ENCODE assay signal across 2 cellular contexts in the genomic region with DNA sequence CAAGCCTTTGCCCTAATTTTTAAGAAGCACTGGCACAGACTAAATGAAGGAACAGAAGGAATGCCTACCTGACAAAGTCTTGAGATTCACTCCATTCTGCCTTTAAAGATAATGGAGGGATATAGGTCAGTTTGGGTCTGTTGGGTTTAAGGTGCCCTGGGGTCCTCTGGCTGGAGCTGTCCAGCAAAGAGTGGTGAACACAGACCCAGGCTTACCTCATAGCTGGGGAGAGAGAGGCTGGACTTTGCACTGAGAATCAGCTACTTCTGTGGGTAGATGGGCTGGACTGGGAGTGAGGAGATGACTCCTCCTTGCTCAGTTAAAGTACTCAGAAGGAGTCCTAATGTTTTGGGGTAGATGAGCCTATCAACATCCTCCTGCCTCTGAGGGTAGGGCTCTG.
TF ChIP-seq lines count a peak whose summit lies in the region.

No MANE protein-coding gene starts in this region.

TF ChIP-seq in HCT116, 20 proteins besides CTCF, POLR2A, EP300 and RAD21:
- TF ChIP-seq MAX (IDR thresholded peaks at IDR 0.05) = no peak
- TF ChIP-seq EZH2 (IDR thresholded peaks at IDR 0.05) = no peak
- no peak for TF ChIP-seq CBX3 (IDR thresholded peaks at IDR 0.05; ENCODE audit: low read depth)
- no peak for TF ChIP-seq ZFX (IDR thresholded peaks at IDR 0.05)
- no peak for TF ChIP-seq JUND (IDR thresholded peaks at IDR 0.05)
- TF ChIP-seq SP1 (IDR thresholded peaks at IDR 0.05; ENCODE audit: low read depth) = no peak
- TF ChIP-seq, protein P1, sequence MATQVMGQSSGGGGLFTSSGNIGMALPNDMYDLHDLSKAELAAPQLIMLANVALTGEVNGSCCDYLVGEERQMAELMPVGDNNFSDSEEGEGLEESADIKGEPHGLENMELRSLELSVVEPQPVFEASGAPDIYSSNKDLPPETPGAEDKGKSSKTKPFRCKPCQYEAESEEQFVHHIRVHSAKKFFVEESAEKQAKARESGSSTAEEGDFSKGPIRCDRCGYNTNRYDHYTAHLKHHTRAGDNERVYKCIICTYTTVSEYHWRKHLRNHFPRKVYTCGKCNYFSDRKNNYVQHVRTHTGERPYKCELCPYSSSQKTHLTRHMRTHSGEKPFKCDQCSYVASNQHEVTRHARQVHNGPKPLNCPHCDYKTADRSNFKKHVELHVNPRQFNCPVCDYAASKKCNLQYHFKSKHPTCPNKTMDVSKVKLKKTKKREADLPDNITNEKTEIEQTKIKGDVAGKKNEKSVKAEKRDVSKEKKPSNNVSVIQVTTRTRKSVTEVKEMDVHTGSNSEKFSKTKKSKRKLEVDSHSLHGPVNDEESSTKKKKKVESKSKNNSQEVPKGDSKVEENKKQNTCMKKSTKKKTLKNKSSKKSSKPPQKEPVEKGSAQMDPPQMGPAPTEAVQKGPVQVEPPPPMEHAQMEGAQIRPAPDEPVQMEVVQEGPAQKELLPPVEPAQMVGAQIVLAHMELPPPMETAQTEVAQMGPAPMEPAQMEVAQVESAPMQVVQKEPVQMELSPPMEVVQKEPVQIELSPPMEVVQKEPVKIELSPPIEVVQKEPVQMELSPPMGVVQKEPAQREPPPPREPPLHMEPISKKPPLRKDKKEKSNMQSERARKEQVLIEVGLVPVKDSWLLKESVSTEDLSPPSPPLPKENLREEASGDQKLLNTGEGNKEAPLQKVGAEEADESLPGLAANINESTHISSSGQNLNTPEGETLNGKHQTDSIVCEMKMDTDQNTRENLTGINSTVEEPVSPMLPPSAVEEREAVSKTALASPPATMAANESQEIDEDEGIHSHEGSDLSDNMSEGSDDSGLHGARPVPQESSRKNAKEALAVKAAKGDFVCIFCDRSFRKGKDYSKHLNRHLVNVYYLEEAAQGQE (IDR thresholded peaks at IDR 0.05; ENCODE audit: low read depth) = peak; percentile 29
TF ChIP-seq in HCT116: peak in this region for 1.

TF ChIP-seq in HepG2, 621 proteins besides CTCF, POLR2A, EP300 and RAD21:
- TF ChIP-seq, protein P1 (IDR thresholded peaks at IDR 0.05; ENCODE audit: borderline replicate concordance in 1 of 2, low read depth in 1 of 2, low read length in 2 of 2) = peak; percentile 55 to 93
- TF ChIP-seq HNF4A (CRISPR knock-in tag; IDR thresholded peaks at IDR 0.05) = peak; percentile 70
- no peak for TF ChIP-seq ELF4 (CRISPR knock-in tag; IDR thresholded peaks at IDR 0.05; ENCODE audit: borderline replicate concordance)
- peak; percentile 94 for TF ChIP-seq MIER2 (CRISPR knock-in tag; IDR thresholded peaks at IDR 0.05)
- TF ChIP-seq ZNF550 (CRISPR knock-in tag; IDR thresholded peaks at IDR 0.05; ENCODE audit: borderline replicate concordance) = no peak
- TF ChIP-seq HNF4G (IDR thresholded peaks at IDR 0.05; ENCODE audit: borderline replicate concordance, low read depth, low read length) = 0 out of 2 replicates have a peak, but pooled peaks have one; percentile 24
- no peak for TF ChIP-seq HNF4G (CRISPR knock-in tag; IDR thresholded peaks at IDR 0.05; ENCODE audit: borderline replicate concordance, low read depth)
- TF ChIP-seq, protein P2, sequence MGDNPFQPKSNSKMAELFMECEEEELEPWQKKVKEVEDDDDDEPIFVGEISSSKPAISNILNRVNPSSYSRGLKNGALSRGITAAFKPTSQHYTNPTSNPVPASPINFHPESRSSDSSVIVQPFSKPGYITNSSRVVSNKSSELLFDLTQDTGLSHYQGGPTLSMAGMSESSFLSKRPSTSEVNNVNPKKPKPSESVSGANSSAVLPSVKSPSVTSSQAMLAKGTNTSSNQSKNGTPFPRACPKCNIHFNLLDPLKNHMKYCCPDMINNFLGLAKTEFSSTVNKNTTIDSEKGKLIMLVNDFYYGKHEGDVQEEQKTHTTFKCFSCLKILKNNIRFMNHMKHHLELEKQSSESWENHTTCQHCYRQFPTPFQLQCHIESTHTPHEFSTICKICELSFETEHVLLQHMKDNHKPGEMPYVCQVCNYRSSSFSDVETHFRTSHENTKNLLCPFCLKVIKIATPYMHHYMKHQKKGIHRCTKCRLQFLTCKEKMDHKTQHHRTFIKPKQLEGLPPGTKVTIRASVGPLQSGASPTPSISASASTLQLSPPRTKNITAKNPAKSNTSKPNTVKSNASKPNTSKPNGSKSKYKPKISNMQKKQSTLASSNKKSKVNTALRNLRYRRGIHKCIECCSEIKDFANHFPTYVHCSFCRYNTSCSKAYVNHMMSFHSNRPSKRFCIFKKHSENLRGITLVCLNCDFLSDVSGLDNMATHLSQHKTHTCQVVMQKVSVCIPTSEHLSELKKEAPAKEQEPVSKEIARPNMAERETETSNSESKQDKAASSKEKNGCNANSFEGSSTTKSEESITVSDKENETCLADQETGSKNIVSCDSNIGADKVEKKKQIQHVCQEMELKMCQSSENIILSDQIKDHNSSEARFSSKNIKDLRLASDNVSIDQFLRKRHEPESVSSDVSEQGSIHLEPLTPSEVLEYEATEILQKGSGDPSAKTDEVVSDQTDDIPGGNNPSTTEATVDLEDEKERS (CRISPR knock-in tag; IDR thresholded peaks at IDR 0.05) = no peak
